ENCODE assay signal across 8 cellular contexts in the genomic region with DNA sequence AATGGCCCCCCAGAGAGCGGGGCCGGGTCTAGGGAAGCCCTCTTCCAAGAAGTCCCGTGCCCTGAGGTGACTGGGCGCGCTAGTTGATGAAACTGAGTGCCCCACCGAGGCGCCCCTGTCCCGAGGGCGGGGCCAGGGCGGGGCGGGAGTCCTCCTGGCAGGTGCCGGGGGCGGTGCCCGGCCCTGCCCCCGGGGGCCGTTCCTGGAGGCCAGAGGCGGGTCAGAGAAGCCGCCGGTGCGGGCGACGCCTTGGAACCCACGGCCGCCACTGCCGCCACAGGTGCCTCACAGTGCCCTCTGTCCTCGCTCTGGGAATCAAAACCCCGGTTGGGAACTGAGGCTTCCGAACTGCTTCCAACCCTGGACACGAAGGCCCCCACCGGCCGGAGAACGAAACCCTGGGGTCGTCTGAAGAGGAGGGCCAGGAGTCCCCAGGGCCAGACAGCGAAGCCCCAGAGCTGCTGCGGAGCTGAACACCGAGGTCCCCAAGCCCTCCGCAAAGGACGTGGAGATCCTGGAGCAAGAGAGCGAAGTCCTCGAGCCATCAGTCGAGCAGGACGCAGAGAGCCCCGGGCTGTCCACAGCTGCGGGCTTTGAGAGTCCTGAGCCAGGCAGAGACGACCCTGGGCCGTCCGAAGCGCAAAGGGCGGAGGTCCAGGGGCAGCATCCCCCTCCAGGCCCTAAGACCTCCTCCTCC. TPM values are rescaled to one million over a fixed set of nuclear protein-coding genes. Genes with fewer than 3 reads are reported as not detected.
DNase-seq lines count a peak whose midpoint lies in the region; ATAC-seq, FAIRE-seq and TF ChIP-seq lines count a peak whose summit lies in the region.

TSS of gene MISP3 (plus strand) at position 252 of the 697 bp plus-strand sequence. CDS start 524 bp downstream, outside the sequence.

- no peak for TF ChIP-seq CTCF in pancreas (IDR thresholded peaks at IDR 0.05)

- H3K4me3 ChIP-seq in pancreas = peak within 1 kb of the TSS; percentile 80 to 88 (median 84)

- H3K4me1 Mint-ChIP-seq in activated CD4-positive, alpha-beta T cell treated with anti-CD3 and anti-CD28 coated beads, Interleukin-2, amount 10 ng/mL, durations not matched to agents 24 days and 14 days = peaks cover 16% of the 10 kb centered on the region

- peak within 1 kb of the TSS; percentile 93 to 98 (median 96) for H3K27ac ChIP-seq in pancreas

- peaks cover 3 to 11% (median 10%) of the 10 kb centered on the region in 3 donors for H3K4me1 ChIP-seq in pancreas

- H3K36me3 Mint-ChIP-seq in activated CD4-positive, alpha-beta T cell treated with anti-CD3 and anti-CD28 coated beads, Interleukin-2, amount 10 ng/mL, durations not matched to agents 24 days and 14 days (ENCODE audit: low read depth) = peaks cover 2% of the 10 kb centered on the region

- DNase-seq in activated CD4-positive, alpha-beta T cell treated with anti-CD3 and anti-CD28 coated beads, Interleukin-2, amount 10 ng/mL, durations not matched to agents 24 days and 14 days = peak; percentile 82
- DNase-seq in activated CD4-positive, alpha-beta T cell treated with anti-CD3 and anti-CD28 coated beads, Interleukin-2, amount 50 U/mL, for 1 hour = no peak
- DNase-seq in NCI-H1092 (lab: John Stamatoyannopoulos, UW) (peak; percentile 23), germinal center (ENCODE audit: low spot score) (peak; percentile 47), pancreas (peak; percentile 86 to 94 (median 88)), ureter (ENCODE audit: low spot score) (no peak)
- peak; percentile 66 to 73 for DNase-seq in activated T-cell treated with anti-CD3 and anti-CD28 coated beads, Interleukin-2, amount 50 U/mL, for 48 hours

- no peaks in the 10 kb centered on the region for H3K27me3 ChIP-seq in pancreas

- H3K27ac Mint-ChIP-seq in activated CD4-positive, alpha-beta T cell treated with anti-CD3 and anti-CD28 coated beads, Interleukin-2, amount 10 ng/mL, durations not matched to agents 24 days and 14 days = peak within 1 kb of the TSS; percentile 99

- no peaks in the 10 kb centered on the region for H3K36me3 ChIP-seq in pancreas

- peak within 1 kb of the TSS; percentile 99 for H3K4me3 Mint-ChIP-seq in activated CD4-positive, alpha-beta T cell treated with anti-CD3 and anti-CD28 coated beads, Interleukin-2, amount 10 ng/mL, durations not matched to agents 24 days and 14 days

- H3K27me3 Mint-ChIP-seq in activated CD4-positive, alpha-beta T cell treated with anti-CD3 and anti-CD28 coated beads, Interleukin-2, amount 10 ng/mL, durations not matched to agents 24 days and 14 days = peaks cover 6% of the 10 kb centered on the region

- no peak for FAIRE-seq in pancreas (lab: Jason Lieb, UNC)

- 1% methylated on average over 43 to 49 of the region's 49 CpGs for WGBS in pancreas, 2 donors

- no peaks in the 10 kb centered on the region for H3K9me3 ChIP-seq in pancreas

- ATAC-seq in pancreas (peak; percentile 75 to 80 (median 78)), GM18520 (IDR thresholded peaks at IDR 0.05; ENCODE audit: unreplicated experiment) (no peak)

- no peaks in the 10 kb centered on the region for H3K9me3 Mint-ChIP-seq in activated CD4-positive, alpha-beta T cell treated with anti-CD3 and anti-CD28 coated beads, Interleukin-2, amount 10 ng/mL, durations not matched to agents 24 days and 14 days

- intact Hi-C loops in activated CD4-positive, alpha-beta T cell treated with anti-CD3 and anti-CD28 coated beads, Interleukin-2, amount 10 ng/mL, durations not matched to agents 24 days and 14 days (cut with micrococcal nuclease) = loop anchor here (1.0 to 10.0 kb wide), 6 partner anchors 9 to 298 kb away; partner anchors contain the start of genes C19orf53 and RFX1
- intact Hi-C loops in pancreas (cut with DNase I) = loop anchor here in 2 of 3 donors (5.0 kb wide), 1 partner anchor 190 kb away; no protein-coding TSS in a partner anchor

RNA-seq across cellular contexts. Expression of gene MISP3, which starts in this region (rescaled TPM):
- total RNA-seq in activated CD4-positive, alpha-beta T cell treated with anti-CD3 and anti-CD28 coated beads, Interleukin-2, amount 10 ng/mL, durations not matched to agents 24 days and 14 days = 2.7 and 3.6 TPM in 2 replicates
- total RNA-seq in pancreas (1 to 10 TPM; 6.4 to 9.4 (median 7.4) TPM), ureter (4.3 TPM)
- 10 to 100 TPM; 13.3 to 21.4 TPM for polyA plus RNA-seq in pancreas

Comparison
In these comparisons a context has a peak if more than half of its experiments do, and no peak if none do; other contexts are left out.
1. DNase-seq: peak in activated CD4-positive, alpha-beta T cell treated with anti-CD3 and anti-CD28 coated beads, Interleukin-2, amount 10 ng/mL, durations not matched to agents 24 days and 14 days (single experiment), NCI-H1092 (single experiment), activated T-cell treated with anti-CD3 and anti-CD28 coated beads, Interleukin-2, amount 50 U/mL, for 48 hours (2 of 2), germinal center (single experiment) and pancreas (6 of 6); none in activated CD4-positive, alpha-beta T cell treated with anti-CD3 and anti-CD28 coated beads, Interleukin-2, amount 50 U/mL, for 1 hour (single experiment) and ureter (single experiment).